In genomic region chr12:85575115-85576096, GRCh38 we compare ENCODE assay signal across 10 cellular contexts.
DNase-seq lines count a peak whose midpoint lies in the region; TF ChIP-seq lines count a peak whose summit lies in the region.
"Had no signal": no experiment of that assay in that cellular context is flagged by ENCODE, and none has a peak within 500 bp of the region (broad histone marks: within the 10 kb centered on the region; RNA-seq: fewer than 3 reads in every experiment).

No MANE protein-coding gene starts in this region.

- no TSS peak for BruUV-seq in A673 (replicated peaks; lab: Mats Ljungman, UMichigan)

- peak overlapping the region; percentile 52 for H3K27ac Mint-ChIP-seq in endodermal cell
- H3K27ac Mint-ChIP-seq: IgD-negative memory B cell; naive thymus-derived CD4-positive, alpha-beta T cell had no signal

- H3K4ac ChIP-seq in mesenchymal stem cell (ENCODE audit: low read depth in 1 of 2, low read length in 2 of 2), result no peak overlapping the region

- WGBS in endodermal cell (ENCODE audit: insufficient coverage in 1 of 2, insufficient read length in 1 of 2), 2 experiments, result 49 to 61% methylated on average over 2 to 7 of the region's 7 CpGs
- WGBS in mesenchymal stem cell, result 41% methylated on average over 5 of the region's 7 CpGs

- no peak overlapping the region for H3K23ac ChIP-seq in mesenchymal stem cell (ENCODE audit: low read length in 2 of 2)

- no peak overlapping the region for H3K4me2 ChIP-seq in mesenchymal stem cell (ENCODE audit: low read length, poor library complexity, severe bottlenecking)

- H2AFZ ChIP-seq in mesenchymal stem cell (ENCODE audit: low read depth, low read length), result no peak overlapping the region

- no peak overlapping the region for H4K8ac ChIP-seq in mesenchymal stem cell (ENCODE audit: low read length)

- H3K9ac ChIP-seq in endodermal cell (ENCODE audit: extremely low read depth, low read length, poor library complexity, severe bottlenecking) (no peak overlapping the region), mesenchymal stem cell (ENCODE audit: low read length) (no peak overlapping the region)

- peaks cover 8% of the 10 kb centered on the region for H3K4me1 Mint-ChIP-seq in endodermal cell
- H3K4me1 Mint-ChIP-seq: IgD-negative memory B cell; naive thymus-derived CD4-positive, alpha-beta T cell had no signal

- H3K27me3 ChIP-seq in A673 (replicated peaks; ENCODE audit: insufficient read depth, low read depth, low read length, poor library complexity) (no peaks in the 10 kb centered on the region), Peyer's patch (no peaks in the 10 kb centered on the region), endodermal cell (ENCODE audit: control insufficient read depth, insufficient read depth, low read length, poor library complexity, severe bottlenecking) (no peaks in the 10 kb centered on the region), mesenchymal stem cell (ENCODE audit: control insufficient read depth in 1 of 2, insufficient read depth in 1 of 2, low read length in 2 of 2) (no peaks in the 10 kb centered on the region)

- no peak overlapping the region for H2AK5ac ChIP-seq in mesenchymal stem cell (ENCODE audit: low read length, severe bottlenecking)

- H3K36me3 ChIP-seq in A673 (ENCODE audit: insufficient read depth, low read length, poor library complexity, severe bottlenecking) (no peaks in the 10 kb centered on the region), HEK293 (ENCODE audit: control insufficient read depth in 2 of 2, insufficient read depth in 1 of 2, low read length in 2 of 2) (no peaks in the 10 kb centered on the region), Peyer's patch (no peaks in the 10 kb centered on the region), endodermal cell (ENCODE audit: control insufficient read depth, insufficient read depth, low read length) (no peaks in the 10 kb centered on the region), mesenchymal stem cell (ENCODE audit: control insufficient read depth in 1 of 2, insufficient read depth in 2 of 2, low read depth in 1 of 2, low read length in 2 of 2) (no peaks in the 10 kb centered on the region)

- no peak overlapping the region for H2BK120ac ChIP-seq in mesenchymal stem cell (ENCODE audit: low read depth, low read length)

- DNase-seq in A673 (ENCODE audit: low spot score) (peak; percentile 86), Kasumi-1 (lab: John Stamatoyannopoulos, UW) (peak; percentile 78 to 82), Peyer's patch (peak in 1 of 3 donors; percentile 71), endodermal cell (peak; percentile 88), mesenchymal stem cell (peak; percentile 69), posterior vena cava (ENCODE audit: low spot score) (no peak)

- H4K91ac ChIP-seq in mesenchymal stem cell (ENCODE audit: low read length), result no peak overlapping the region

- peaks cover 2% of the 10 kb centered on the region for H3K4me1 ChIP-seq in A673 (ENCODE audit: insufficient read depth, low read length, poor library complexity, severe bottlenecking)
- no peaks in the 10 kb centered on the region for H3K4me1 ChIP-seq in HEK293 (ENCODE audit: control insufficient read depth, insufficient read depth, low read length)
- H3K4me1 ChIP-seq in Peyer's patch, result peaks cover 0 to 4% (median 0%) of the 10 kb centered on the region in 4 donors
- H3K4me1 ChIP-seq in endodermal cell (ENCODE audit: control insufficient read depth, insufficient read depth, low read length), result peaks cover 3% of the 10 kb centered on the region
- H3K4me1 ChIP-seq in mesenchymal stem cell (ENCODE audit: control insufficient read depth, insufficient read depth, low read depth, low read length), result peaks cover 2% of the 10 kb centered on the region

- TF ChIP-seq CTCF in A673 (conservative IDR thresholded peaks at IDR 0.05; ENCODE audit: low read depth, low read length) (peak; percentile 83), GM12873 (IDR thresholded peaks at IDR 0.05; ENCODE audit: insufficient read depth, low read depth, low read length, missing control alignments) (peak; percentile 73), HEK293 (tag by site-specific recombination; IDR thresholded peaks at IDR 0.05) (peak; percentile 54; the same call in 1 of the 2 replicates), Peyer's patch (IDR thresholded peaks at IDR 0.05) (peak in 4 of 6 experiments; percentile 40 to 73 (median 64)), endodermal cell (conservative IDR thresholded peaks at IDR 0.05) (peak; percentile 86)

- no peaks in the 10 kb centered on the region for H3K36me3 Mint-ChIP-seq in endodermal cell (ENCODE audit: low read depth)
- H3K36me3 Mint-ChIP-seq: IgD-negative memory B cell; naive thymus-derived CD4-positive, alpha-beta T cell had no signal

- H2BK5ac ChIP-seq in mesenchymal stem cell (ENCODE audit: low read depth, low read length, poor library complexity, severe bottlenecking), result no peak overlapping the region

- no peaks in the 10 kb centered on the region for H3K27me3 Mint-ChIP-seq in endodermal cell (ENCODE audit: insufficient read depth)
- H3K27me3 Mint-ChIP-seq: IgD-negative memory B cell; naive thymus-derived CD4-positive, alpha-beta T cell had no signal

- H3K9me3 ChIP-seq in A673 (ENCODE audit: low read depth, low read length, poor library complexity, severe bottlenecking) (no peaks in the 10 kb centered on the region), HEK293 (ENCODE audit: control insufficient read depth, insufficient read depth, low read depth, low read length) (no peaks in the 10 kb centered on the region), Peyer's patch (no peaks in the 10 kb centered on the region), endodermal cell (ENCODE audit: control insufficient read depth, low read length) (no peaks in the 10 kb centered on the region), mesenchymal stem cell (ENCODE audit: control insufficient read depth, low read length) (no peaks in the 10 kb centered on the region)

- H3K4me3 ChIP-seq in A673 (ENCODE audit: low read depth, low read length, poor library complexity, severe bottlenecking), result no peak overlapping the region
- no peak overlapping the region for H3K4me3 ChIP-seq in HEK293 (ENCODE audit: low read depth, low read length)
- no peak overlapping the region for H3K4me3 ChIP-seq in Peyer's patch
- H3K4me3 ChIP-seq in endodermal cell (ENCODE audit: low read length), result no peak overlapping the region
- no peak overlapping the region for H3K4me3 ChIP-seq in mesenchymal stem cell (ENCODE audit: insufficient read depth in 1 of 2, low read depth in 1 of 2, low read length in 2 of 2)

- no peak overlapping the region for H2BK15ac ChIP-seq in mesenchymal stem cell (ENCODE audit: low read depth, poor library complexity, severe bottlenecking)

- H3K27ac ChIP-seq in A673 (ENCODE audit: low read depth, low read length, poor library complexity, severe bottlenecking) (no peak overlapping the region), HEK293 (ENCODE audit: extremely low read depth, low read depth, low read length) (no peak overlapping the region), Peyer's patch (no peak overlapping the region), endodermal cell (ENCODE audit: low read depth, low read length) (no peak overlapping the region), mesenchymal stem cell (ENCODE audit: low read length, poor library complexity, severe bottlenecking) (no peak overlapping the region)

- H3K18ac ChIP-seq in mesenchymal stem cell (ENCODE audit: low read depth in 1 of 2, low read length in 2 of 2), result no peak overlapping the region

- H2BK12ac ChIP-seq in mesenchymal stem cell (ENCODE audit: low read length in 2 of 2), result no peak overlapping the region

- no peak for TF ChIP-seq POLR2A in Peyer's patch (IDR thresholded peaks at IDR 0.05)

- no peak overlapping the region for H3K14ac ChIP-seq in mesenchymal stem cell (ENCODE audit: low read length in 2 of 2)

- no peaks in the 10 kb centered on the region for H3K9me3 Mint-ChIP-seq in endodermal cell
- H3K9me3 Mint-ChIP-seq: IgD-negative memory B cell had no signal

- H3K79me1 ChIP-seq in mesenchymal stem cell (replicated peaks; ENCODE audit: low read length, poor library complexity, severe bottlenecking), result no peaks in the 10 kb centered on the region

- POLR2A ChIA-PET in A673 (lab: Charles Lee; ENCODE audit: low non-redundant PET) (no interaction called here), HEK293 (lab: Yijun Ruan, JAX) (no interaction called here)

- CTCF ChIA-PET in A673 (lab: Charles Lee), result interaction anchor here (0.5 to 2.4 kb wide), 5 partner anchors 13 to 299 kb away, joined by 3 to 27 read pairs (median 4); partner anchors contain the start of gene NTS
- CTCF ChIA-PET in HEK293 (lab: Yijun Ruan, JAX), result interaction anchor here (0.6 to 3.3 kb wide), 25 partner anchors 11 to 428 kb away, joined by 3 to 70 read pairs (median 4); partner anchors contain the start of gene NTS

- intact Hi-C loops in A673 (cut with micrococcal nuclease; ENCODE audit: unreplicated experiment), result loop anchor here (1.0 to 10.0 kb wide), 3 partner anchors 108 to 421 kb away; no protein-coding TSS in a partner anchor
- intact Hi-C loops in posterior vena cava (cut with DNase I), result loop anchor here (5.0 to 10.0 kb wide), 2 partner anchors 289 to 292 kb away; no protein-coding TSS in a partner anchor

- H3K4me3 Mint-ChIP-seq in endodermal cell, result no peak overlapping the region
- H3K4me3 Mint-ChIP-seq: IgD-negative memory B cell; naive thymus-derived CD4-positive, alpha-beta T cell had no signal

TF ChIP-seq in HEK293, 187 proteins besides CTCF, POLR2A, EP300 and RAD21 (continues in another document):
- TF ChIP-seq ZNF398 (tag by site-specific recombination; IDR thresholded peaks at IDR 0.05), result no peak
- TF ChIP-seq ZNF654 (tag by site-specific recombination; IDR thresholded peaks at IDR 0.05; ENCODE audit: low read depth), result peak; percentile 80
